In genomic region chr3:78314327-78314726, GRCh38 we compare ENCODE assay signal across 1 cellular context.
TF ChIP-seq lines count a peak whose summit lies in the region.

No MANE protein-coding gene starts in this region.

TF ChIP-seq in GM23338, 12 proteins besides CTCF, POLR2A, EP300 and RAD21 (continued from another document):
- no peak for TF ChIP-seq ZNF462 (CRISPR knock-in tag; IDR thresholded peaks at IDR 0.05)
- TF ChIP-seq ZNF114 (CRISPR knock-in tag; IDR thresholded peaks at IDR 0.05) = no peak
- no peak for TF ChIP-seq ZNF331 (CRISPR knock-in tag; IDR thresholded peaks at IDR 0.05; ENCODE audit: low read depth)
